In the genomic region with DNA sequence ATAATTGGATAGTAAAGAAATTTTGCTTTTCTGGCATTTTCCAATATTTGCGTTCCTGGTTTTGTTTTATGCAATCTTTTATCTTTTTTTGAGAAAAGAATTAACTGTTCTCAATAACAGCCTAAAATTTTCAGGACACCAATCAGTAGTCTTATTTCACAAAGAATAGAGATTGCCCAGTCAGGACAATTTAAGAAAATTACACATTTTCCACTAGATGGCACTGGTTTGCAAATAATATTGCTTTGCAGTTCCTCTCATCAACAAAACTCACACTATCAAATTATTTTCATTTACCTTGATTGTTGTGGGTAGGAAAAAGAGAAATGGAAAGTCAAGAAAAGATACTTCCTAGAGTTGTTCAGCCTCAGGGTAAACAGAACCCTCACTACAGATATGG, we compare ENCODE assay signal across 8 cellular contexts. TPM values are rescaled to one million over a fixed set of nuclear protein-coding genes. Genes with fewer than 3 reads are reported as not detected.
DNase-seq lines count a peak whose midpoint lies in the region; ATAC-seq and TF ChIP-seq lines count a peak whose summit lies in the region.

No MANE protein-coding gene starts in this region.

- CTCF ChIA-PET in Caco-2 (lab: Charles Lee) = interaction anchor here (0.7 kb wide), 1 partner anchor 305 kb away, joined by 3 read pairs; no protein-coding TSS in a partner anchor

- no peak overlapping the region for H3K27ac Mint-ChIP-seq in Caco-2 (ENCODE audit: unreplicated experiment)
- no peak overlapping the region for H3K27ac Mint-ChIP-seq in T-helper 17 cell

- H3K4me1 Mint-ChIP-seq in Caco-2 (ENCODE audit: low read depth, unreplicated experiment) (peaks cover 6% of the 10 kb centered on the region), T-helper 17 cell (peaks cover 17% of the 10 kb centered on the region)

- H3K4me3 Mint-ChIP-seq in Caco-2 (ENCODE audit: unreplicated experiment) = no peak overlapping the region
- no peak overlapping the region for H3K4me3 Mint-ChIP-seq in T-helper 17 cell

- no peak overlapping the region for H3K4me3 ChIP-seq in Caco-2 (ENCODE audit: low read depth, low read length)
- H3K4me3 ChIP-seq in choroid plexus epithelial cell (ENCODE audit: low read depth, low read length) = no peak overlapping the region

- intact Hi-C loops in Caco-2 (cut with micrococcal nuclease; ENCODE audit: unreplicated experiment) = loop anchor here (1.0 to 10.0 kb wide), 4 partner anchors 38 to 185 kb away; partner anchors contain the start of genes OSBPL6 and PDE11A

- 0 out of 2 replicates have a peak, but pooled peaks cover 6% of the 10 kb centered on the region for H3K4me1 ChIP-seq in Caco-2

- no peaks in the 10 kb centered on the region for H3K27me3 ChIP-seq in Caco-2 (replicated peaks; ENCODE audit: control insufficient read depth, insufficient read depth, low read length)

- ATAC-seq in HG03378 (IDR thresholded peaks at IDR 0.05; ENCODE audit: unreplicated experiment) = peak; percentile 24
- no peak for ATAC-seq in T-helper 17 cell
- ATAC-seq in GM19463 (IDR thresholded peaks at IDR 0.05; ENCODE audit: unreplicated experiment) = no peak

- no peaks in the 10 kb centered on the region for H3K9me3 Mint-ChIP-seq in Caco-2 (ENCODE audit: unreplicated experiment)

- no peaks in the 10 kb centered on the region for H3K36me3 ChIP-seq in Caco-2 (ENCODE audit: control insufficient read depth, insufficient read depth, low read length)

- POLR2A ChIA-PET in Caco-2 (lab: Charles Lee) = no interaction called here

- H3K36me3 Mint-ChIP-seq in Caco-2 (ENCODE audit: insufficient read depth, unreplicated experiment) (peaks cover 7% of the 10 kb centered on the region), T-helper 17 cell (ENCODE audit: low read depth) (no peaks in the 10 kb centered on the region)

- peak; percentile 44 to 61 for TF ChIP-seq CTCF in Caco-2 (IDR thresholded peaks at IDR 0.05; ENCODE audit: insufficient read depth in 1 of 2, low read depth in 1 of 2, low read length in 1 of 2, severe bottlenecking in 1 of 2, unreplicated experiment in 1 of 2)
- TF ChIP-seq CTCF in choroid plexus epithelial cell (conservative IDR thresholded peaks at IDR 0.05; ENCODE audit: low read depth, low read length) = peak; percentile 56

- H3K9me3 ChIP-seq in Caco-2 (no peaks in the 10 kb centered on the region), T-helper 17 cell (ENCODE audit: control insufficient read depth, low read length, poor library complexity, severe bottlenecking) (no peaks in the 10 kb centered on the region)

- peaks cover 7% of the 10 kb centered on the region for H3K27me3 Mint-ChIP-seq in Caco-2 (ENCODE audit: insufficient read depth, unreplicated experiment)
- no peaks in the 10 kb centered on the region for H3K27me3 Mint-ChIP-seq in T-helper 17 cell

- peak in 1 of 2 experiments; percentile 20 for DNase-seq in Caco-2
- DNase-seq in NCI-H748 treated with DMSO at 0.1 percent for 48 hours (lab: John Stamatoyannopoulos, UW) = peak; percentile 58
- peak; percentile 72 for DNase-seq in choroid plexus epithelial cell (ENCODE audit: low read depth)
- DNase-seq in myocyte (ENCODE audit: low read depth) = peak; percentile 57
- DNase-seq in T-helper 17 cell = no peak
- no peak for DNase-seq in GM19240 (ENCODE audit: insufficient read length, low spot score)

- no TSS peak for BruUV-seq in Caco-2 (replicated peaks; lab: Mats Ljungman, UMichigan)

RNA-seq across cellular contexts. Expression of gene RBM45, which starts 2.4 kb away (rescaled TPM):
- 13.4 and 13.6 TPM in 2 replicates for total RNA-seq in Caco-2 (2022)
- 12.3 and 12.7 TPM in 2 replicates for total RNA-seq in myocyte
- polyA plus RNA-seq in myocyte (2012) = 7.3 TPM
- 10 to 100 TPM in 1 of 2 donors, 1 to 10 TPM in 1; 6.0 to 10.4 TPM for total RNA-seq in T-helper 17 cell

RNA-seq across cellular contexts. Expression of gene PDE11A, which starts 37.2 kb away (rescaled TPM):
- total RNA-seq in Caco-2 (2022) (0.21 and 0.25 TPM in 2 replicates), myocyte (1.2 TPM in 2 replicates), T-helper 17 cell (not detected)
- 0.97 TPM for polyA plus RNA-seq in myocyte (2012)

Comparison
In these comparisons a context has a peak if more than half of its experiments do, and no peak if none do; other contexts are left out.
1. DNase-seq: peak in NCI-H748 treated with DMSO at 0.1 percent for 48 hours (single experiment), choroid plexus epithelial cell (single experiment) and myocyte (single experiment); none in T-helper 17 cell (0 of 3) and GM19240 (single experiment).